Comparison of ENCODE assay signal across 1 cellular context in the genomic region with DNA sequence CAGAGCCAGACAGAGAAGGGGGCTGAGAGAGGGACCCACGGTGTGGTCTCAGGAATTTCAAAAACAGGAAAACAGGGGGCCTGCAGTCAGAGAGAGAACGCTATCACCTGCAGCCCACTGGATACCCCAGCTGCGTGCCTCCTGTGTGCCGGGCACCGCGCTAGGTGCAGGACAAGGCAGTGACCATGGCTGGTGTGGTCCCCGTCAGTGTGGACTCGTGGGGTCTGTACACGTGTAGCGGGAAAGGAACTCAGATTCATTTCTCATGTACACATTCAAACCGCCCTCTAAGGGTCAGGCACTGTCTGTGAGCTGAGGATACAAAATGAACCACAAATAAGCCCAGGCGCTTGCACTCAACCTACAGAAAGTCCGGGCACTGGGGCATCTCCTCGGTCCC.
TF ChIP-seq lines count a peak whose summit lies in the region.

No MANE protein-coding gene starts in this region.

TF ChIP-seq in HepG2, 621 proteins besides CTCF, POLR2A, EP300 and RAD21:
- TF ChIP-seq ZNF781 (CRISPR knock-in tag; IDR thresholded peaks at IDR 0.05; ENCODE audit: borderline replicate concordance, not compliant biosample characterization) (no peak), ZNF343 (CRISPR knock-in tag; IDR thresholded peaks at IDR 0.05) (no peak), MAZ (IDR thresholded peaks at IDR 0.05; ENCODE audit: borderline replicate concordance, low read depth, low read length) (no peak), MAZ (CRISPR knock-in tag; IDR thresholded peaks at IDR 0.05; ENCODE audit: low read depth) (no peak), NR2F2 (IDR thresholded peaks at IDR 0.05; ENCODE audit: borderline replicate concordance, low read depth) (no peak), ZNF263 (CRISPR knock-in tag; IDR thresholded peaks at IDR 0.05) (no peak), KDM2A (CRISPR knock-in tag; IDR thresholded peaks at IDR 0.05; ENCODE audit: borderline replicate concordance, low read depth) (no peak), CBX1 (IDR thresholded peaks at IDR 0.05; ENCODE audit: low read depth) (no peak), ZNF788 (CRISPR knock-in tag; IDR thresholded peaks at IDR 0.05; ENCODE audit: borderline replicate concordance) (no peak), CENPX (CRISPR knock-in tag; IDR thresholded peaks at IDR 0.05) (no peak)
- TF ChIP-seq, protein P1, sequence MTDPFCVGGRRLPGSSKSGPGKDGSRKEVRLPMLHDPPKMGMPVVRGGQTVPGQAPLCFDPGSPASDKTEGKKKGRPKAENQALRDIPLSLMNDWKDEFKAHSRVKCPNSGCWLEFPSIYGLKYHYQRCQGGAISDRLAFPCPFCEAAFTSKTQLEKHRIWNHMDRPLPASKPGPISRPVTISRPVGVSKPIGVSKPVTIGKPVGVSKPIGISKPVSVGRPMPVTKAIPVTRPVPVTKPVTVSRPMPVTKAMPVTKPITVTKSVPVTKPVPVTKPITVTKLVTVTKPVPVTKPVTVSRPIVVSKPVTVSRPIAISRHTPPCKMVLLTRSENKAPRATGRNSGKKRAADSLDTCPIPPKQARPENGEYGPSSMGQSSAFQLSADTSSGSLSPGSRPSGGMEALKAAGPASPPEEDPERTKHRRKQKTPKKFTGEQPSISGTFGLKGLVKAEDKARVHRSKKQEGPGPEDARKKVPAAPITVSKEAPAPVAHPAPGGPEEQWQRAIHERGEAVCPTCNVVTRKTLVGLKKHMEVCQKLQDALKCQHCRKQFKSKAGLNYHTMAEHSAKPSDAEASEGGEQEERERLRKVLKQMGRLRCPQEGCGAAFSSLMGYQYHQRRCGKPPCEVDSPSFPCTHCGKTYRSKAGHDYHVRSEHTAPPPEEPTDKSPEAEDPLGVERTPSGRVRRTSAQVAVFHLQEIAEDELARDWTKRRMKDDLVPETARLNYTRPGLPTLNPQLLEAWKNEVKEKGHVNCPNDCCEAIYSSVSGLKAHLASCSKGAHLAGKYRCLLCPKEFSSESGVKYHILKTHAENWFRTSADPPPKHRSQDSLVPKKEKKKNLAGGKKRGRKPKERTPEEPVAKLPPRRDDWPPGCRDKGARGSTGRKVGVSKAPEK (CRISPR knock-in tag; IDR thresholded peaks at IDR 0.05; ENCODE audit: borderline replicate concordance): no peak
- TF ChIP-seq, protein P2, sequence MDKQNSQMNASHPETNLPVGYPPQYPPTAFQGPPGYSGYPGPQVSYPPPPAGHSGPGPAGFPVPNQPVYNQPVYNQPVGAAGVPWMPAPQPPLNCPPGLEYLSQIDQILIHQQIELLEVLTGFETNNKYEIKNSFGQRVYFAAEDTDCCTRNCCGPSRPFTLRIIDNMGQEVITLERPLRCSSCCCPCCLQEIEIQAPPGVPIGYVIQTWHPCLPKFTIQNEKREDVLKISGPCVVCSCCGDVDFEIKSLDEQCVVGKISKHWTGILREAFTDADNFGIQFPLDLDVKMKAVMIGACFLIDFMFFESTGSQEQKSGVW (CRISPR knock-in tag; IDR thresholded peaks at IDR 0.05; ENCODE audit: borderline replicate concordance): no peak
